8 cellular contexts compared by ENCODE assay signal in the genomic region with DNA sequence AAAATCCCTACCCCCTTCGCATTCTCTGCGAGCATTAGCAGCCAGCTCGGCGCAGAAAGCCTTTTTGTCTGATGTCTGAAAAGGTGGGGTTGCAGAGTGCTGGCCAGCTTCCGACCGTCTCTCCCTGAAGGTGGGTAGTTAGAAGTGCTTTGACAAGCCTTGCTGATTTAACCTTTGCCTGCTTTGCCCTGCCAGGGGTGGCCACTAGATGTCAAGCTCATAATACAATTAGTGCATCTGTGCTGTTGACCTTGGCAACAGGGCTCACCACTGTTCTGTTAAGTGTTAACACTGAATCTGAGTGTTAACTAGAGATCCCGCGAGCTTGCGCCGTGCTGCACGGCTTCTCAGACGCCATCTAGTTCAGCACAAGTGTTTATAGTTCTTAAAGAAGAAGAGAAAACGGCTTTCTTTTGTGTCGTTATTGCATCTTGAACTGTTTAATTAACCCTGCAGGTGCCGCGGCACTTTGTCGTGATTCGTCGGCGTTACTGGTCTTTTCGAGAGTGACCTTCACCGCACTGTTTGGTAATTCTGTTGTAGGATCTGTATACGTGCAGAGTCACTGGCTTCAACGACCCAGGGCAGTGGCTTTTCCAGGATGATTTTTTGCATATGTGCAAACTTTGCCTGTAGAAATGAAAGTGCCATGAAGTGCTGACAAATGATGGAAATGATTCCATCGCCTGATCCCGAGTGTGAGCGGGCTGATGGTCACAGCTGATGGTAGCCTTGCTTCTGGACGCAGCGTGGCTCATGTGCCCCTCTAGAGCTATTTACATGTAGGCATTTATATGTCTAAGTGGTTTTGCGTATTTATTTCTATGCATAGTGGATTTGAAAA. TPM values are rescaled to one million over a fixed set of nuclear protein-coding genes. Genes with fewer than 3 reads are reported as not detected.
A peak's percentile ranks its signal among the peaks of the same experiment; 100 is the strongest.
DNase-seq lines count a peak whose midpoint lies in the region; ATAC-seq, FAIRE-seq and TF ChIP-seq lines count a peak whose summit lies in the region.

No MANE protein-coding gene starts in this region.

- H2AFZ ChIP-seq in GM12878 (ENCODE audit: control insufficient read depth, low read depth, low read length) = no peak overlapping the region

- BruUV-seq in GM12878 (replicated peaks; lab: Mats Ljungman, UMichigan) = no TSS peak

- RAD21 ChIA-PET in GM12878 (lab: Charles Lee; ENCODE audit: unreplicated experiment) = no interaction called here

- peak; percentile 78 for ATAC-seq in GM19452 (IDR thresholded peaks at IDR 0.05; ENCODE audit: unreplicated experiment)
- ATAC-seq in GM12878 = peak; percentile 59
- peak; percentile 64 to 74 for ATAC-seq in lower lobe of right lung
- no peak for ATAC-seq in sciatic nerve

- no peak for TF ChIP-seq POLR2A in GM12878 (IDR thresholded peaks at IDR 0.05; ENCODE audit: low read depth, low read length)

- TF ChIP-seq EP300 in GM12878 (IDR thresholded peaks at IDR 0.05; ENCODE audit: borderline replicate concordance in 1 of 2, control insufficient read depth in 1 of 2, low read depth in 2 of 2, low read length in 2 of 2) = no peak

- no peak for FAIRE-seq in GM12878 (lab: Jason Lieb, UNC)

- peak; percentile 66 for TF ChIP-seq RAD21 in GM12878 (IDR thresholded peaks at IDR 0.05; ENCODE audit: insufficient read depth, low read depth, low read length)

- intact Hi-C loops in GM12878 (cut with micrococcal nuclease; ENCODE audit: unreplicated experiment) = loop anchor here (2.0 kb wide), 1 partner anchor 262 kb away; no protein-coding TSS in a partner anchor
- intact Hi-C loops in lower lobe of right lung (cut with DNase I) = no loop called here
- intact Hi-C loops in sciatic nerve (cut with DNase I) = loop anchor here (10.0 kb wide), 1 partner anchor 910 kb away; no protein-coding TSS in a partner anchor

- POLR2A ChIA-PET in GM12878 (lab: Charles Lee) = no interaction called here

- H3K9me3 ChIP-seq in GM12878 (replicated peaks; ENCODE audit: control insufficient read depth, insufficient read depth, low read length) (no peaks in the 10 kb centered on the region; the same call in 2 of the 3 replicates), lower lobe of right lung (no peaks in the 10 kb centered on the region)

- H3K36me3 ChIP-seq in GM12878 (ENCODE audit: control insufficient read depth in 2 of 2, insufficient read depth in 2 of 2, low read length in 1 of 2) (no peaks in the 10 kb centered on the region), lower lobe of right lung (no peaks in the 10 kb centered on the region)

- no peaks in the 10 kb centered on the region for H3K4me1 ChIP-seq in GM12878 (ENCODE audit: control insufficient read depth, insufficient read depth, low read length)
- peaks cover 5% of the 10 kb centered on the region for H3K4me1 ChIP-seq in lower lobe of right lung

- H3K27ac ChIP-seq in GM12878 (ENCODE audit: control insufficient read depth, insufficient read depth) (no peak overlapping the region), lower lobe of right lung (no peak overlapping the region)

- no peaks in the 10 kb centered on the region for H3K27me3 ChIP-seq in GM12878 (replicated peaks in 1 of 2; ENCODE audit: control insufficient read depth in 2 of 2, insufficient read depth in 2 of 2, low read length in 1 of 2)
- peaks cover 89% of the 10 kb centered on the region for H3K27me3 ChIP-seq in lower lobe of right lung (ENCODE audit: low read depth)

- SMC1A ChIA-PET in GM12878 (lab: Charles Lee; ENCODE audit: uncharacterized antibody, unreplicated experiment) = interaction anchor here (1.0 to 1.8 kb wide), 2 partner anchors 258 to 260 kb away, joined by 3 to 6 read pairs; no protein-coding TSS in a partner anchor

- H3K9ac ChIP-seq in GM12878 (ENCODE audit: control insufficient read depth, insufficient read depth, low read length) = no peak overlapping the region

- 68% methylated on average over 30 of the region's 30 CpGs for WGBS in GM12878 (ENCODE audit: insufficient coverage, insufficient replicate concordance, low lambda C conversion rate, missing lambda C conversion rate)

- in situ Hi-C loops in GM12878 (cut with MboI) = loop anchor here (10.0 kb wide), 1 partner anchor 270 kb away; no protein-coding TSS in a partner anchor

- no peaks in the 10 kb centered on the region for H4K20me1 ChIP-seq in GM12878 (ENCODE audit: control insufficient read depth, insufficient read depth)

- no peak overlapping the region for H3K4me2 ChIP-seq in GM12878 (ENCODE audit: control insufficient read depth, insufficient read depth)

- H3K79me2 ChIP-seq in GM12878 (ENCODE audit: control insufficient read depth, insufficient read depth, low read length) = no peaks in the 10 kb centered on the region

- TF ChIP-seq CTCF in GM12878 (IDR thresholded peaks at IDR 0.05 in 2 of 3, conservative IDR thresholded peaks at IDR 0.05 in 1 of 3; ENCODE audit: control insufficient read depth in 2 of 3, extremely low read depth in 1 of 3, insufficient read depth in 1 of 3, low read depth in 3 of 3, low read length in 3 of 3) (peak; percentile 38 to 52 (median 44); a peak in 4 of 6 replicates), lower lobe of right lung (IDR thresholded peaks at IDR 0.05) (peak; percentile 22)

- DNase-seq in DMS153 (lab: John Stamatoyannopoulos, UW) = peak; percentile 95
- DNase-seq in NCI-H1092 treated with DMSO at 0.1 percent for 48 hours (lab: John Stamatoyannopoulos, UW) = peak; percentile 82
- DNase-seq in GM12878 (ENCODE audit: low read depth, low spot score) = no peak
- no peak for DNase-seq in lower lobe of right lung
- no peak for DNase-seq in kidney glomerular epithelial cell (lab: John Stamatoyannopoulos, UW)
- DNase-seq in sciatic nerve (ENCODE audit: low spot score) = no peak
- no peak for DNase-seq in NK-92 treated with Interleukin-12 subunit alpha and Interleukin-12 subunit beta, amount 100 ng/mL, for 24 hours (lab: John Stamatoyannopoulos, UW)

- H3K4me3 ChIP-seq in GM12878 (no peak overlapping the region), lower lobe of right lung (no peak overlapping the region)

- CTCF ChIA-PET in GM12878 (lab: Yijun Ruan, JAX) = interaction anchor here (0.6 to 1.5 kb wide), 4 partner anchors 105 to 394 kb away, joined by 3 to 5 read pairs (median 4); no protein-coding TSS in a partner anchor

TF ChIP-seq in GM12878, 131 proteins besides CTCF, POLR2A, EP300 and RAD21:
- peak; percentile 29; the same call in 1 of the 2 replicates for TF ChIP-seq SMC3 (IDR thresholded peaks at IDR 0.05; ENCODE audit: borderline replicate concordance, low read length)
- TF ChIP-seq SPI1 (IDR thresholded peaks at IDR 0.05; ENCODE audit: borderline replicate concordance, insufficient read depth, low read depth, low read length) = no peak

RNA-seq across cellular contexts. Expression of gene SALL3, which starts 5.5 kb away (rescaled TPM):
- total RNA-seq in GM12878 (2013; cell fraction: nucleolus; rRNA removed) = not detected in 2 replicates
- total RNA-seq in GM12878 (2014; rRNA removed) (not detected in 2 replicates), GM12878 (2014; rRNA removed; fragmentation: Illumina TruSeq; extraction: Trizol) (not detected in 2 replicates), GM12878 (2021) (0.10 TPM in 1 of 2 replicates, not detected in the other), lower lobe of right lung (not detected), sciatic nerve (0.09 TPM)
- polyA plus RNA-seq in GM12878 (2011; ENCODE audit: low read depth) = not detected
- polyA plus RNA-seq in GM12878 (2011; rRNA removed) (not detected in 2 replicates), GM12878 (2014; fragmentation: Illumina TruSeq; extraction: Trizol) (0.01 and 0.05 TPM in 2 replicates), GM12878 (2014; fragmentation: Nextera tagmentation; extraction: Ambion mirVana) (not detected), GM12878 (2014; rRNA removed) (not detected in 2 replicates), GM12878 (2016; fragmentation: Nextera tagmentation; extraction: Ambion mirVana) (under 1 TPM in 1 of 2 experiments, not detected in 1; 0.07 TPM)
- not detected in 2 replicates for polyA plus RNA-seq in GM12878 (2011; cell fraction: cytosol; rRNA removed)
- not detected in 2 replicates for polyA plus RNA-seq in GM12878 (2011; cell fraction: nucleus; rRNA removed)
- polyA plus RNA-seq in GM12878 (2012) = 0.07 TPM in 2 replicates
- polyA minus RNA-seq in GM12878 (2011; rRNA and poly(A)+ RNA removed) = not detected in 2 replicates
- not detected in 2 replicates for polyA minus RNA-seq in GM12878 (2011; cell fraction: cytosol; rRNA and poly(A)+ RNA removed)
- polyA minus RNA-seq in GM12878 (2011; cell fraction: nucleus; rRNA and poly(A)+ RNA removed) = not detected in 2 replicates

Comparison
In these comparisons a context has a peak if more than half of its experiments do, and no peak if none do; other contexts are left out.
1. DNase-seq: peak in DMS153 (single experiment) and NCI-H1092 treated with DMSO at 0.1 percent for 48 hours (single experiment); none in GM12878 (single experiment), lower lobe of right lung (single experiment), kidney glomerular epithelial cell (single experiment), sciatic nerve (single experiment) and NK-92 treated with Interleukin-12 subunit alpha and Interleukin-12 subunit beta, amount 100 ng/mL, for 24 hours (single experiment).